In the genomic region with DNA sequence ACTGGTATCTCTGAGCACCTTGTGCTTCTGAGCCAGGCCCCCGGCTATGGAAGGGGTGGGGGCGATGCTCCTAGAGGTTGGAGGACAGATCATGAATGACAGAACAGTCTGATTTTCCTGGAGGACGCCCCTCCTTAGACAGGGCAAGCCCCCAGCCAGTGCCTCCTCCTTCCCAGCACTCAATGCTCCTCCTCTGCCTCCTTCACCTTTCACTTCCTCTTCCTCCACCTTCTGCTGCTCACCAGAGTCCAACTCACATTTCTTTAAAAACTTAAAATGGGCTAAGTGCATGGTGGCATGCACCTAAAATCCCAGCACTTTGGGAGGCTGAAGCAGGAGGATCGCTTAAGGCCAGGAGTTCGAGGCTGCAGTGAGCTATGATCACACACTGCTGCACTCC, we compare ENCODE assay signal across 21 cellular contexts.
DNase-seq lines count a peak whose midpoint lies in the region; ATAC-seq and TF ChIP-seq lines count a peak whose summit lies in the region.
"Had no signal": no experiment of that assay in that cellular context is flagged by ENCODE, and none has a peak within 500 bp of the region (broad histone marks: within the 10 kb centered on the region; RNA-seq: fewer than 3 reads in every experiment).

No MANE protein-coding gene starts in this region.

- H3K27ac ChIP-seq in Karpas-422 (ENCODE audit: low read length) (no peak overlapping the region), OCI-LY7 (ENCODE audit: low read depth, low read length, poor library complexity, severe bottlenecking) (peak overlapping the region; percentile 93), hepatocyte (no peak overlapping the region)

- no peak overlapping the region for H3K9ac ChIP-seq in Karpas-422 (ENCODE audit: low read length)
- H3K9ac ChIP-seq: SK-N-SH had no signal

- H3K4me3 Mint-ChIP-seq in stimulated activated naive CD8-positive, alpha-beta T cell treated with anti-CD3 and anti-CD28 coated beads, Interleukin-15, amount 100 ng/mL, for 72 hours = no peak overlapping the region
- H3K4me3 Mint-ChIP-seq: activated CD4-positive, alpha-beta T cell treated with anti-CD3 and anti-CD28 coated beads, Interleukin-2, amount 10 ng/mL, durations not matched to agents 24 days and 14 days; activated naive CD4-positive, alpha-beta T cell treated with anti-CD3 and anti-CD28 coated beads, Interleukin-2, amount 10 ng/mL, durations not matched to agents 7 days and 5 days; CD14-positive monocyte had no signal

- H3K4me3 ChIP-seq in Karpas-422 (ENCODE audit: low read length) = no peak overlapping the region
- H3K4me3 ChIP-seq in OCI-LY7 (ENCODE audit: low read depth, low read length, poor library complexity, severe bottlenecking) = peak overlapping the region; percentile 15
- no peak overlapping the region for H3K4me3 ChIP-seq in hepatocyte

- H3K79me2 ChIP-seq in Karpas-422 (ENCODE audit: low read length) = no peaks in the 10 kb centered on the region
- peaks cover 12% of the 10 kb centered on the region; the same call in 1 of the 2 replicates for H3K79me2 ChIP-seq in OCI-LY7 (ENCODE audit: insufficient read depth, low read depth, low read length)
- no peaks in the 10 kb centered on the region for H3K79me2 ChIP-seq in hepatocyte

- TF ChIP-seq CTCF in OCI-LY7 (conservative IDR thresholded peaks at IDR 0.05; ENCODE audit: low read length) (no peak), hepatocyte (IDR thresholded peaks at IDR 0.05; ENCODE audit: poor library complexity) (no peak)

- 0 out of 2 replicates have a peak overlapping the region, but pooled peaks have one; percentile 5 for H2AFZ ChIP-seq in Karpas-422 (ENCODE audit: low read length)
- peak overlapping the region; percentile 12; the same call in 1 of the 2 replicates for H2AFZ ChIP-seq in OCI-LY7 (ENCODE audit: low read length)
- no peak overlapping the region for H2AFZ ChIP-seq in hepatocyte

- no peaks in the 10 kb centered on the region for H3K36me3 ChIP-seq in Karpas-422 (ENCODE audit: insufficient read depth, low read length)
- H3K36me3 ChIP-seq in OCI-LY7 (ENCODE audit: insufficient read depth, low read length) = no peaks in the 10 kb centered on the region
- H3K36me3 ChIP-seq in hepatocyte (replicated peaks; ENCODE audit: insufficient read depth, low read depth) = no peaks in the 10 kb centered on the region

- H3K27ac Mint-ChIP-seq in stimulated activated naive CD8-positive, alpha-beta T cell treated with anti-CD3 and anti-CD28 coated beads, Interleukin-15, amount 100 ng/mL, for 72 hours = peak overlapping the region; percentile 82 to 86
- H3K27ac Mint-ChIP-seq: activated naive CD4-positive, alpha-beta T cell treated with anti-CD3 and anti-CD28 coated beads, Interleukin-2, amount 10 ng/mL, durations not matched to agents 7 days and 5 days had no signal

- no peaks in the 10 kb centered on the region for H4K20me1 ChIP-seq in Karpas-422 (ENCODE audit: insufficient read depth, low read depth, low read length)
- H4K20me1 ChIP-seq in OCI-LY7 (ENCODE audit: insufficient read depth, low read length) = no peaks in the 10 kb centered on the region
- no peaks in the 10 kb centered on the region for H4K20me1 ChIP-seq in hepatocyte (ENCODE audit: insufficient read depth, poor library complexity, severe bottlenecking)

- 90% methylated on average over 5 of the region's 5 CpGs for WGBS in hepatocyte (ENCODE audit: low lambda C conversion rate, missing lambda C conversion rate)

- no peak for ATAC-seq in stimulated activated naive CD8-positive, alpha-beta T cell treated with anti-CD3 and anti-CD28 coated beads, Interleukin-15, amount 100 ng/mL, for 72 hours
- no peak for ATAC-seq in stimulated activated naive CD8-positive, alpha-beta T cell treated with anti-CD3 and anti-CD28 coated beads, Interleukin-15, Interleukin-2, amounts not matched to agents 100 U/mL and 50 U/mL, for 24 hours
- ATAC-seq in HG03108 (IDR thresholded peaks at IDR 0.05; ENCODE audit: unreplicated experiment) = no peak
- ATAC-seq in GM21529 (IDR thresholded peaks at IDR 0.05; ENCODE audit: unreplicated experiment) = no peak
- ATAC-seq: HCT116, left ventricle myocardium superior, Panc1 had no signal

- no peak for DNase-seq in stimulated activated naive CD8-positive, alpha-beta T cell treated with anti-CD3 and anti-CD28 coated beads, Interleukin-15, amount 100 ng/mL, for 72 hours
- no peak for DNase-seq in stimulated activated naive CD8-positive, alpha-beta T cell treated with anti-CD3 and anti-CD28 coated beads, Interleukin-15, Interleukin-2, amounts not matched to agents 100 U/mL and 50 U/mL, for 24 hours
- DNase-seq in Karpas-422 (peak; percentile 65), OCI-LY7 (ENCODE audit: low spot score) (peak; percentile 68), hepatocyte (ENCODE audit: low spot score) (no peak), NCI-H2227 (lab: John Stamatoyannopoulos, UW; ENCODE audit: unreplicated experiment) (no peak)
- DNase-seq: activated CD4-positive, alpha-beta T cell treated with anti-CD3 and anti-CD28 coated beads, Interleukin-2, amount 10 ng/mL, durations not matched to agents 24 days and 14 days; activated naive CD4-positive, alpha-beta T cell treated with anti-CD3 and anti-CD28 coated beads, Interleukin-2, amount 10 ng/mL, durations not matched to agents 7 days and 5 days; glutamatergic neuron; left ventricle myocardium superior; NCI-H2029; NCI-H524; occipital lobe; SK-N-SH; stimulated activated naive CD4-positive, alpha-beta T cell; trophoblast cell had no signal

- H3K27me3 ChIP-seq in Karpas-422 (ENCODE audit: low read length) (no peaks in the 10 kb centered on the region), hepatocyte (no peaks in the 10 kb centered on the region)

- H3K4me1 Mint-ChIP-seq in stimulated activated naive CD8-positive, alpha-beta T cell treated with anti-CD3 and anti-CD28 coated beads, Interleukin-15, amount 100 ng/mL, for 72 hours = peaks cover 52% of the 10 kb centered on the region

- H3K9me2 ChIP-seq in Karpas-422 (replicated peaks; ENCODE audit: insufficient read depth, low read length) (no peaks in the 10 kb centered on the region), OCI-LY7 (ENCODE audit: insufficient read depth, low read length) (no peaks in the 10 kb centered on the region), hepatocyte (replicated peaks; ENCODE audit: insufficient read depth) (no peaks in the 10 kb centered on the region)
- H3K9me2 ChIP-seq: SK-N-SH had no signal

- BruUV-seq in OCI-LY7 (replicated peaks; lab: Mats Ljungman, UMichigan) = no TSS peak

- H3K4me2 ChIP-seq in Karpas-422 (ENCODE audit: low read depth, low read length, poor library complexity, severe bottlenecking) (no peak overlapping the region), OCI-LY7 (ENCODE audit: low read length) (peak overlapping the region; percentile 57), hepatocyte (no peak overlapping the region)
- H3K4me2 ChIP-seq: SK-N-SH had no signal

- CTCF ChIA-PET in OCI-LY7 (lab: Charles Lee; ENCODE audit: unreplicated experiment) = no interaction called here

- intact Hi-C loops in OCI-LY7 (cut with micrococcal nuclease; ENCODE audit: unreplicated experiment) = no loop called here

- no peaks in the 10 kb centered on the region for H3K27me3 Mint-ChIP-seq in stimulated activated naive CD8-positive, alpha-beta T cell treated with anti-CD3 and anti-CD28 coated beads, Interleukin-15, amount 100 ng/mL, for 72 hours
- H3K27me3 Mint-ChIP-seq: activated CD4-positive, alpha-beta T cell treated with anti-CD3 and anti-CD28 coated beads, Interleukin-2, amount 10 ng/mL, durations not matched to agents 24 days and 14 days had no signal

- H3K9me3 ChIP-seq in Karpas-422 (ENCODE audit: low read length) (no peaks in the 10 kb centered on the region), OCI-LY7 (ENCODE audit: low read length) (no peaks in the 10 kb centered on the region), hepatocyte (ENCODE audit: low read depth) (no peaks in the 10 kb centered on the region)
- H3K9me3 ChIP-seq: SK-N-SH had no signal

- H3K4me1 ChIP-seq in Karpas-422 (ENCODE audit: low read length) (peaks cover 21% of the 10 kb centered on the region), OCI-LY7 (ENCODE audit: insufficient read depth, low read length, poor library complexity, severe bottlenecking) (peaks cover 54% of the 10 kb centered on the region), hepatocyte (ENCODE audit: insufficient read depth) (no peaks in the 10 kb centered on the region)

- H3K9me3 Mint-ChIP-seq in stimulated activated naive CD8-positive, alpha-beta T cell treated with anti-CD3 and anti-CD28 coated beads, Interleukin-15, amount 100 ng/mL, for 72 hours = no peaks in the 10 kb centered on the region
- H3K9me3 Mint-ChIP-seq: activated CD4-positive, alpha-beta T cell treated with anti-CD3 and anti-CD28 coated beads, Interleukin-2, amount 10 ng/mL, durations not matched to agents 24 days and 14 days; activated naive CD4-positive, alpha-beta T cell treated with anti-CD3 and anti-CD28 coated beads, Interleukin-2, amount 10 ng/mL, durations not matched to agents 7 days and 5 days; CD14-positive monocyte had no signal

- POLR2A ChIA-PET in OCI-LY7 (lab: Charles Lee) = interaction anchor here (0.9 to 8.5 kb wide), 2 partner anchors 46 to 57 kb away, joined by 3 to 177 read pairs; no protein-coding TSS in a partner anchor

Comparison
In these comparisons a context has a peak if more than half of its experiments do, and no peak if none do; other contexts are left out.
1. DNase-seq: peak in Karpas-422 (single experiment) and OCI-LY7 (single experiment); none in stimulated activated naive CD8-positive, alpha-beta T cell treated with anti-CD3 and anti-CD28 coated beads, Interleukin-15, amount 100 ng/mL, for 72 hours (0 of 2), stimulated activated naive CD8-positive, alpha-beta T cell treated with anti-CD3 and anti-CD28 coated beads, Interleukin-15, Interleukin-2, amounts not matched to agents 100 U/mL and 50 U/mL, for 24 hours (single experiment), hepatocyte (single experiment) and NCI-H2227 (single experiment).